In genomic region chr17:36545465-36546417, GRCh38 we compare ENCODE assay signal across 8 cellular contexts. TPM values are rescaled to one million over a fixed set of nuclear protein-coding genes. Genes with fewer than 3 reads are reported as not detected.
DNase-seq lines count a peak whose midpoint lies in the region; ATAC-seq and TF ChIP-seq lines count a peak whose summit lies in the region.

No MANE protein-coding gene starts in this region.

- H3K27me3 ChIP-seq in BLaER1 treated with 17β-estradiol and CSF1 and Interleukin-3, amounts not matched to agents 10 nM and 100 nM: no peaks in the 10 kb centered on the region
- H3K27me3 ChIP-seq in liver (ENCODE audit: control insufficient read depth in 4 of 4, insufficient read depth in 4 of 4, low read length in 3 of 4): no peaks in the 10 kb centered on the region

- TF ChIP-seq RAD21 in liver (IDR thresholded peaks at IDR 0.05): no peak

- peak overlapping the region; percentile 82 to 100 (median 99) for H3K27ac ChIP-seq in BLaER1 treated with 17β-estradiol and CSF1 and Interleukin-3, amounts not matched to agents 10 nM and 100 nM
- H3K27ac ChIP-seq in liver (ENCODE audit: low read depth in 1 of 2, low read length in 2 of 2): peak overlapping the region; percentile 99 to 100

- peaks cover 39 to 57% (median 45%) of the 10 kb centered on the region in 10 experiments for H3K4me1 ChIP-seq in BLaER1 treated with 17β-estradiol and CSF1 and Interleukin-3, amounts not matched to agents 10 nM and 100 nM
- H3K4me1 ChIP-seq in liver (ENCODE audit: control insufficient read depth in 4 of 4, insufficient read depth in 4 of 4, low read length in 3 of 4): peaks cover 4 to 42% (median 31%) of the 10 kb centered on the region in 4 donors

- DNase-seq in NCI-H526 (lab: John Stamatoyannopoulos, UW): peak; percentile 91 to 98
- peak; percentile 93 for DNase-seq in activated CD4-positive, alpha-beta T cell treated with anti-CD3 and anti-CD28 coated beads, Interleukin-2, amount 50 U/mL, for 24 hours (ENCODE audit: low read depth in 1 of 2, low spot score in 1 of 2)
- DNase-seq in dedifferentiated amniotic fluid mesenchymal stem cell (ENCODE audit: extremely low spot score): peak; percentile 98
- peak; percentile 93 to 95 for DNase-seq in stimulated activated CD4-positive, alpha-beta T cell treated with anti-CD3 and anti-CD28 coated beads, Interleukin-2, amount 100 ng/mL, for 48 hours

- no peaks in the 10 kb centered on the region for H3K9me3 ChIP-seq in BLaER1 treated with 17β-estradiol and CSF1 and Interleukin-3, amounts not matched to agents 10 nM and 100 nM (replicated peaks in 1 of 11)
- no peaks in the 10 kb centered on the region for H3K9me3 ChIP-seq in liver (ENCODE audit: control insufficient read depth in 4 of 4, low read length in 3 of 4)

- H3K36me3 ChIP-seq in BLaER1 treated with 17β-estradiol and CSF1 and Interleukin-3, amounts not matched to agents 10 nM and 100 nM: peaks cover 15 to 52% (median 39%) of the 10 kb centered on the region in 11 experiments; a peak in 20 of 22 replicates
- H3K36me3 ChIP-seq in liver (ENCODE audit: control insufficient read depth in 4 of 4, insufficient read depth in 3 of 4, low read depth in 1 of 4, low read length in 3 of 4): peaks cover 0 to 3% (median 1%) of the 10 kb centered on the region in 4 donors

- TF ChIP-seq CTCF in liver (IDR thresholded peaks at IDR 0.05; ENCODE audit: low read depth, low read length, missing input control): no peak

- under 1% methylated on average over 60 of the region's 60 CpGs for WGBS in liver

- peak overlapping the region; percentile 74 to 98 (median 89) for H3K4me3 ChIP-seq in BLaER1 treated with 17β-estradiol and CSF1 and Interleukin-3, amounts not matched to agents 10 nM and 100 nM
- H3K4me3 ChIP-seq in liver (ENCODE audit: low read depth in 1 of 3, low read length in 3 of 3): peak overlapping the region; percentile 93 to 97 (median 93)

- H3K9ac ChIP-seq in BLaER1 treated with 17β-estradiol and CSF1 and Interleukin-3, amounts not matched to agents 10 nM and 100 nM: peak overlapping the region; percentile 90 to 100 (median 99)
- H3K9ac ChIP-seq in liver (ENCODE audit: low read depth in 1 of 2, low read length in 2 of 2): peak overlapping the region; percentile 93 to 98

- peak overlapping the region; percentile 85 to 100 (median 90) for H3K4me2 ChIP-seq in BLaER1 treated with 17β-estradiol and CSF1 and Interleukin-3, amounts not matched to agents 10 nM and 100 nM

- peak; percentile 61 for ATAC-seq in GM19328 (IDR thresholded peaks at IDR 0.05; ENCODE audit: unreplicated experiment)
- peak; percentile 61 for ATAC-seq in HG03460 (IDR thresholded peaks at IDR 0.05; ENCODE audit: unreplicated experiment)

- H4K20me1 ChIP-seq in BLaER1 treated with 17β-estradiol and CSF1 and Interleukin-3, amounts not matched to agents 10 nM and 100 nM: peaks cover 50 to 53% (median 52%) of the 10 kb centered on the region in 11 experiments

TF ChIP-seq in liver, 16 proteins besides CTCF, POLR2A, EP300 and RAD21:
- TF ChIP-seq REST (IDR thresholded peaks at IDR 0.05) (peak; percentile 11), TAF1 (conservative IDR thresholded peaks at IDR 0.05) (peak; percentile 27), MAX (IDR thresholded peaks at IDR 0.05) (no peak), EGR1 (IDR thresholded peaks at IDR 0.05; ENCODE audit: low read depth in 2 of 2) (peak in 1 of 2 donors; percentile 20), ZBTB33 (IDR thresholded peaks at IDR 0.05) (peak; percentile 92), NR2F2 (IDR thresholded peaks at IDR 0.05) (no peak), ATF3 (IDR thresholded peaks at IDR 0.05) (no peak), HNF4G (IDR thresholded peaks at IDR 0.05) (no peak), FOXA2 (IDR thresholded peaks at IDR 0.05) (no peak), YY1 (IDR thresholded peaks at IDR 0.05) (peak; percentile 22), SP1 (IDR thresholded peaks at IDR 0.05) (peak; percentile 52), JUND (IDR thresholded peaks at IDR 0.05) (no peak), HNF4A (conservative IDR thresholded peaks at IDR 0.05) (peak in 1 of 2 donors; percentile 7), GABPA (IDR thresholded peaks at IDR 0.05 in 1 of 2, conservative IDR thresholded peaks at IDR 0.05 in 1 of 2) (peak in 1 of 2 donors; percentile 34), RXRA (IDR thresholded peaks at IDR 0.05) (no peak), FOXA1 (IDR thresholded peaks at IDR 0.05) (no peak)

RNA-seq across cellular contexts. Expression of gene GGNBP2, which starts 1.0 kb away (rescaled TPM):
- total RNA-seq in liver: 10 to 100 TPM; 43.6 to 48.6 TPM
- 10 to 100 TPM; 19.6 to 25.1 TPM for polyA plus RNA-seq in liver

RNA-seq across cellular contexts. Expression of gene PIGW, which starts 11.0 kb away (rescaled TPM):
- 1 to 10 TPM; 6.2 to 9.6 TPM for total RNA-seq in liver
- polyA plus RNA-seq in liver: 1 to 10 TPM; 3.2 to 6.0 TPM

RNA-seq across cellular contexts. Expression of gene MYO19, which starts 11.1 kb away (rescaled TPM):
- total RNA-seq in liver: 10 to 100 TPM; 28.6 to 47.2 TPM
- 10 to 100 TPM in 1 of 2 donors, 1 to 10 TPM in 1; 8.7 to 13.0 TPM for polyA plus RNA-seq in liver

RNA-seq across cellular contexts. Expression of gene DHRS11, which starts 45.9 kb away (rescaled TPM):
- 1 to 10 TPM; 5.8 to 8.0 TPM for total RNA-seq in liver
- 1 to 10 TPM; 4.2 to 7.2 TPM for polyA plus RNA-seq in liver

RNA-seq across cellular contexts. Expression of gene MRM1, which starts 55.6 kb away (rescaled TPM):
- total RNA-seq in liver: 1 to 10 TPM; 4.7 to 5.9 TPM
- 1 to 10 TPM; 3.2 to 5.7 TPM for polyA plus RNA-seq in liver

Comparison
In these comparisons a context has a peak if more than half of its experiments do, and no peak if none do; other contexts are left out.
1. Peak in every context shown above with its lines: DNase-seq, ATAC-seq, H3K4me3 ChIP-seq and H3K27ac ChIP-seq.